In the genomic region with DNA sequence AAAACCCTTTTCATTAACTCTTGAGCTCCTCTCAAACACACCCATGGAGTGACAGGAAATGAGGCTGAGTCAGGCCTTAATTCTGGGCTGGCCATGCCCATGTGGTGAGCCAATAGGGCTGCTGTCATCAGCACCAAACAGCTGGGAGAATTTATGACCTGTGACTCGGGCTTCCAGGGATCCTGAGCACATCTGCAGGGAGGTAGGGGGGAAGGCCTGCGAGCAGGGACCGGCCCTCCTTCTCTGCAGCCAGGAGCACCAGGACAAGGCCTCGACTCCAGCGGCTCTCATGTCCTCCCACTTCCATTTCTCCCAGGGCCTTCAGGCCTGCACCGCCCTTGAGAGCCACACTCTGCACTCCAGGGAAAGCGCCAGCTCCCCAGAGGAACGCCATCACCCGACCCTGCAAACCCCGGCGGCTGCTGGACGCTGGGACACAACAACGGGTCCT, we compare ENCODE assay signal across 1 cellular context.
TF ChIP-seq lines count a peak whose summit lies in the region.

No MANE protein-coding gene starts in this region.

TF ChIP-seq in K562, 482 proteins besides CTCF, POLR2A, EP300 and RAD21 (continued from another document):
- TF ChIP-seq, protein P1, sequence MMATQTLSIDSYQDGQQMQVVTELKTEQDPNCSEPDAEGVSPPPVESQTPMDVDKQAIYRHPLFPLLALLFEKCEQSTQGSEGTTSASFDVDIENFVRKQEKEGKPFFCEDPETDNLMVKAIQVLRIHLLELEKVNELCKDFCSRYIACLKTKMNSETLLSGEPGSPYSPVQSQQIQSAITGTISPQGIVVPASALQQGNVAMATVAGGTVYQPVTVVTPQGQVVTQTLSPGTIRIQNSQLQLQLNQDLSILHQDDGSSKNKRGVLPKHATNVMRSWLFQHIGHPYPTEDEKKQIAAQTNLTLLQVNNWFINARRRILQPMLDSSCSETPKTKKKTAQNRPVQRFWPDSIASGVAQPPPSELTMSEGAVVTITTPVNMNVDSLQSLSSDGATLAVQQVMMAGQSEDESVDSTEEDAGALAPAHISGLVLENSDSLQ (IDR thresholded peaks at IDR 0.05) = peak; percentile 51; the same call in 1 of the 2 replicates
- TF ChIP-seq, protein P2, sequence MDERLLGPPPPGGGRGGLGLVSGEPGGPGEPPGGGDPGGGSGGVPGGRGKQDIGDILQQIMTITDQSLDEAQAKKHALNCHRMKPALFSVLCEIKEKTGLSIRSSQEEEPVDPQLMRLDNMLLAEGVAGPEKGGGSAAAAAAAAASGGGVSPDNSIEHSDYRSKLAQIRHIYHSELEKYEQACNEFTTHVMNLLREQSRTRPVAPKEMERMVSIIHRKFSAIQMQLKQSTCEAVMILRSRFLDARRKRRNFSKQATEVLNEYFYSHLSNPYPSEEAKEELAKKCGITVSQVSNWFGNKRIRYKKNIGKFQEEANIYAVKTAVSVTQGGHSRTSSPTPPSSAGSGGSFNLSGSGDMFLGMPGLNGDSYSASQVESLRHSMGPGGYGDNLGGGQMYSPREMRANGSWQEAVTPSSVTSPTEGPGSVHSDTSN (CRISPR knock-in tag; IDR thresholded peaks at IDR 0.05; ENCODE audit: low read depth) = no peak
- TF ChIP-seq, protein P2 (tag; conservative IDR thresholded peaks at IDR 0.05; ENCODE audit: low read depth) = peak; percentile 37; the same call in 1 of the 2 replicates
- TF ChIP-seq, protein P3, sequence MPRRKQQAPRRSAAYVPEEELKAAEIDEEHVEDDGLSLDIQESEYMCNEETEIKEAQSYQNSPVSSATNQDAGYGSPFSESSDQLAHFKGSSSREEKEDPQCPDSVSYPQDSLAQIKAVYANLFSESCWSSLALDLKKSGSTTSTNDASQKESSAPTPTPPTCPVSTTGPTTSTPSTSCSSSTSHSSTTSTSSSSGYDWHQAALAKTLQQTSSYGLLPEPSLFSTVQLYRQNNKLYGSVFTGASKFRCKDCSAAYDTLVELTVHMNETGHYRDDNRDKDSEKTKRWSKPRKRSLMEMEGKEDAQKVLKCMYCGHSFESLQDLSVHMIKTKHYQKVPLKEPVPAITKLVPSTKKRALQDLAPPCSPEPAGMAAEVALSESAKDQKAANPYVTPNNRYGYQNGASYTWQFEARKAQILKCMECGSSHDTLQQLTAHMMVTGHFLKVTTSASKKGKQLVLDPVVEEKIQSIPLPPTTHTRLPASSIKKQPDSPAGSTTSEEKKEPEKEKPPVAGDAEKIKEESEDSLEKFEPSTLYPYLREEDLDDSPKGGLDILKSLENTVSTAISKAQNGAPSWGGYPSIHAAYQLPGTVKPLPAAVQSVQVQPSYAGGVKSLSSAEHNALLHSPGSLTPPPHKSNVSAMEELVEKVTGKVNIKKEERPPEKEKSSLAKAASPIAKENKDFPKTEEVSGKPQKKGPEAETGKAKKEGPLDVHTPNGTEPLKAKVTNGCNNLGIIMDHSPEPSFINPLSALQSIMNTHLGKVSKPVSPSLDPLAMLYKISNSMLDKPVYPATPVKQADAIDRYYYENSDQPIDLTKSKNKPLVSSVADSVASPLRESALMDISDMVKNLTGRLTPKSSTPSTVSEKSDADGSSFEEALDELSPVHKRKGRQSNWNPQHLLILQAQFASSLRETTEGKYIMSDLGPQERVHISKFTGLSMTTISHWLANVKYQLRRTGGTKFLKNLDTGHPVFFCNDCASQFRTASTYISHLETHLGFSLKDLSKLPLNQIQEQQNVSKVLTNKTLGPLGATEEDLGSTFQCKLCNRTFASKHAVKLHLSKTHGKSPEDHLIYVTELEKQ (CRISPR knock-in tag; IDR thresholded peaks at IDR 0.05) = no peak
- TF ChIP-seq NONO (IDR thresholded peaks at IDR 0.05; ENCODE audit: low read depth in 2 of 2, low read length in 1 of 2) (no peak), HNRNPLL (IDR thresholded peaks at IDR 0.05; ENCODE audit: low read depth, low read length, poor library complexity, severe bottlenecking) (no peak), MCM7 (IDR thresholded peaks at IDR 0.05) (no peak), CEBPG (CRISPR knock-in tag; IDR thresholded peaks at IDR 0.05) (no peak), CEBPG (tag; conservative IDR thresholded peaks at IDR 0.05 in 1 of 2, IDR thresholded peaks at IDR 0.05 in 1 of 2) (peak in 1 of 2 experiments; percentile 34; a peak in 1 of 4 replicates), TEAD2 (tag; IDR thresholded peaks at IDR 0.05) (no peak)
- TF ChIP-seq, protein P4, sequence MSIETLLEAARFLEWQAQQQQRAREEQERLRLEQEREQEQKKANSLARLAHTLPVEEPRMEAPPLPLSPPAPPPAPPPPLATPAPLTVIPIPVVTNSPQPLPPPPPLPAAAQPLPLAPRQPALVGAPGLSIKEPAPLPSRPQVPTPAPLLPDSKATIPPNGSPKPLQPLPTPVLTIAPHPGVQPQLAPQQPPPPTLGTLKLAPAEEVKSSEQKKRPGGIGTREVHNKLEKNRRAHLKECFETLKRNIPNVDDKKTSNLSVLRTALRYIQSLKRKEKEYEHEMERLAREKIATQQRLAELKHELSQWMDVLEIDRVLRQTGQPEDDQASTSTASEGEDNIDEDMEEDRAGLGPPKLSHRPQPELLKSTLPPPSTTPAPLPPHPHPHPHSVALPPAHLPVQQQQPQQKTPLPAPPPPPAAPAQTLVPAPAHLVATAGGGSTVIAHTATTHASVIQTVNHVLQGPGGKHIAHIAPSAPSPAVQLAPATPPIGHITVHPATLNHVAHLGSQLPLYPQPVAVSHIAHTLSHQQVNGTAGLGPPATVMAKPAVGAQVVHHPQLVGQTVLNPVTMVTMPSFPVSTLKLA (conservative IDR thresholded peaks at IDR 0.05) = no peak
- TF ChIP-seq, protein P5, sequence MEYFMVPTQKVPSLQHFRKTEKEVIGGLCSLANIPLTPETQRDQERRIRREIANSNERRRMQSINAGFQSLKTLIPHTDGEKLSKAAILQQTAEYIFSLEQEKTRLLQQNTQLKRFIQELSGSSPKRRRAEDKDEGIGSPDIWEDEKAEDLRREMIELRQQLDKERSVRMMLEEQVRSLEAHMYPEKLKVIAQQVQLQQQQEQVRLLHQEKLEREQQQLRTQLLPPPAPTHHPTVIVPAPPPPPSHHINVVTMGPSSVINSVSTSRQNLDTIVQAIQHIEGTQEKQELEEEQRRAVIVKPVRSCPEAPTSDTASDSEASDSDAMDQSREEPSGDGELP (CRISPR knock-in tag; IDR thresholded peaks at IDR 0.05; ENCODE audit: borderline replicate concordance) = peak; percentile 54
- TF ChIP-seq, protein P6, sequence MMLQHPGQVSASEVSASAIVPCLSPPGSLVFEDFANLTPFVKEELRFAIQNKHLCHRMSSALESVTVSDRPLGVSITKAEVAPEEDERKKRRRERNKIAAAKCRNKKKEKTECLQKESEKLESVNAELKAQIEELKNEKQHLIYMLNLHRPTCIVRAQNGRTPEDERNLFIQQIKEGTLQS (IDR thresholded peaks at IDR 0.05) = 0 out of 2 replicates have a peak, but pooled peaks have one; percentile 17
- TF ChIP-seq, protein P6 (CRISPR knock-in tag; conservative IDR thresholded peaks at IDR 0.05) = no peak
TF ChIP-seq in K562: peak in this region for 6.
